9 cellular contexts compared by ENCODE assay signal in genomic region chr15:34616613-34617012, GRCh38. TPM values are rescaled to one million over a fixed set of nuclear protein-coding genes. Genes with fewer than 3 reads are reported as not detected.
DNase-seq lines count a peak whose midpoint lies in the region; ATAC-seq, FAIRE-seq and TF ChIP-seq lines count a peak whose summit lies in the region.
"Had no signal": no experiment of that assay in that cellular context is flagged by ENCODE, and none has a peak within 500 bp of the region (broad histone marks: within the 10 kb centered on the region; RNA-seq: fewer than 3 reads in every experiment).

No MANE protein-coding gene starts in this region.

- CTCF ChIA-PET in endothelial cell of umbilical vein (lab: Charles Lee): interaction anchor here (0.7 to 10.4 kb wide), 5 partner anchors 10 to 353 kb away, joined by 3 to 204 read pairs (median 3); partner anchors contain the start of gene AQR
- CTCF ChIA-PET in naive thymus-derived CD4-positive, alpha-beta T cell (lab: Charles Lee): no interaction called here

- TF ChIP-seq POLR2A in endothelial cell of umbilical vein (IDR thresholded peaks at IDR 0.05; ENCODE audit: low read depth, low read length): no peak
- TF ChIP-seq POLR2A in prostate gland (IDR thresholded peaks at IDR 0.05): no peak

- no peaks in the 10 kb centered on the region for H3K9me3 ChIP-seq in endothelial cell of umbilical vein (replicated peaks; ENCODE audit: control insufficient read depth, insufficient read depth, low read length)
- H3K9me3 ChIP-seq in prostate gland: no peaks in the 10 kb centered on the region
- no peaks in the 10 kb centered on the region for H3K9me3 ChIP-seq in naive thymus-derived CD4-positive, alpha-beta T cell (ENCODE audit: control insufficient read depth in 2 of 3, low read length in 3 of 3)

- intact Hi-C loops in endothelial cell of umbilical vein (cut with micrococcal nuclease) (loop anchor here (10.0 kb wide), 1 partner anchor 238 kb away; no protein-coding TSS in a partner anchor), prostate gland (cut with DNase I) (loop anchor here (10.0 kb wide), 1 partner anchor 288 kb away; no protein-coding TSS in a partner anchor)
- intact Hi-C loops in naive thymus-derived CD4-positive, alpha-beta T cell (cut with micrococcal nuclease): no loop called here

- FAIRE-seq in endothelial cell of umbilical vein (lab: Jason Lieb, UNC): peak; percentile 46

- no peak overlapping the region for H3K27ac Mint-ChIP-seq in mesothelial cell of epicardium
- no peak overlapping the region for H3K27ac Mint-ChIP-seq in naive thymus-derived CD4-positive, alpha-beta T cell
- H3K27ac Mint-ChIP-seq: activated naive CD8-positive, alpha-beta T cell had no signal

- H3K27me3 ChIP-seq in endothelial cell of umbilical vein (ENCODE audit: control insufficient read depth in 2 of 2, insufficient read depth in 2 of 2, low read length in 2 of 2): no peaks in the 10 kb centered on the region
- no peaks in the 10 kb centered on the region for H3K27me3 ChIP-seq in prostate gland (replicated peaks; ENCODE audit: insufficient read depth)
- peaks cover 0 to 5% of the 10 kb centered on the region in 2 donors for H3K27me3 ChIP-seq in naive thymus-derived CD4-positive, alpha-beta T cell (ENCODE audit: control insufficient read depth in 2 of 2, insufficient read depth in 2 of 2, low read length in 2 of 2)

- no peak overlapping the region for H3K4me3 Mint-ChIP-seq in mesothelial cell of epicardium
- no peak overlapping the region for H3K4me3 Mint-ChIP-seq in naive thymus-derived CD4-positive, alpha-beta T cell
- H3K4me3 Mint-ChIP-seq: activated naive CD8-positive, alpha-beta T cell had no signal

- dilution Hi-C loops in endothelial cell of umbilical vein (cut with MboI; ENCODE audit: extremely low pct_ligation_motif_present, low sequenced_read_pairs): no loop called here

- no peak overlapping the region for H3K4me2 ChIP-seq in endothelial cell of umbilical vein (ENCODE audit: insufficient read depth, low read length)

- H3K4me1 ChIP-seq in endothelial cell of umbilical vein (ENCODE audit: control insufficient read depth, extremely low read depth, insufficient read depth, low read length) (peaks cover 22% of the 10 kb centered on the region), prostate gland (replicated peaks) (no peaks in the 10 kb centered on the region)
- H3K4me1 ChIP-seq in naive thymus-derived CD4-positive, alpha-beta T cell (ENCODE audit: control insufficient read depth in 2 of 2, insufficient read depth in 2 of 2, low read length in 2 of 2): no peaks in the 10 kb centered on the region

- H3K27ac ChIP-seq in endothelial cell of umbilical vein (ENCODE audit: insufficient read depth, low read depth, low read length): no peak overlapping the region
- H3K27ac ChIP-seq in prostate gland: no peak overlapping the region
- no peak overlapping the region for H3K27ac ChIP-seq in naive thymus-derived CD4-positive, alpha-beta T cell (ENCODE audit: low read depth, low read length)

- no peaks in the 10 kb centered on the region for H4K20me1 ChIP-seq in endothelial cell of umbilical vein (replicated peaks; ENCODE audit: control insufficient read depth, extremely low read depth, insufficient read depth, low read length)

- ATAC-seq in naive thymus-derived CD4-positive, alpha-beta T cell: no peak

- no peaks in the 10 kb centered on the region for H3K79me2 ChIP-seq in endothelial cell of umbilical vein (ENCODE audit: control insufficient read depth, insufficient read depth, low read length)

- H2AFZ ChIP-seq in endothelial cell of umbilical vein (ENCODE audit: low read depth, low read length): no peak overlapping the region

- H3K9me3 Mint-ChIP-seq in mesothelial cell of epicardium: no peaks in the 10 kb centered on the region
- H3K9me3 Mint-ChIP-seq in naive thymus-derived CD4-positive, alpha-beta T cell: no peaks in the 10 kb centered on the region

- no peak overlapping the region for H3K9ac ChIP-seq in endothelial cell of umbilical vein (replicated peaks; ENCODE audit: extremely low read depth, insufficient read depth, low read length)

- BruUV-seq in endothelial cell of umbilical vein (replicated peaks; lab: Mats Ljungman, UMichigan): no TSS peak

- no peaks in the 10 kb centered on the region for H3K36me3 Mint-ChIP-seq in mesothelial cell of epicardium
- no peaks in the 10 kb centered on the region for H3K36me3 Mint-ChIP-seq in naive thymus-derived CD4-positive, alpha-beta T cell
- H3K36me3 Mint-ChIP-seq: activated naive CD8-positive, alpha-beta T cell had no signal

- peaks cover 3% of the 10 kb centered on the region for H3K27me3 Mint-ChIP-seq in mesothelial cell of epicardium (ENCODE audit: low read depth)
- H3K27me3 Mint-ChIP-seq in naive thymus-derived CD4-positive, alpha-beta T cell: peaks cover 14 to 70% (median 31%) of the 10 kb centered on the region in 5 donors

- POLR2A ChIA-PET in endothelial cell of umbilical vein (lab: Charles Lee): no interaction called here
- POLR2A ChIA-PET in naive thymus-derived CD4-positive, alpha-beta T cell (lab: Charles Lee): no interaction called here

- H3K4me3 ChIP-seq in endothelial cell of umbilical vein (replicated peaks in 1 of 3; ENCODE audit: insufficient read depth in 1 of 3, low read depth in 1 of 3, low read length in 3 of 3) (no peak overlapping the region), prostate gland (no peak overlapping the region)
- no peak overlapping the region for H3K4me3 ChIP-seq in naive thymus-derived CD4-positive, alpha-beta T cell (ENCODE audit: low read length)

- no peaks in the 10 kb centered on the region for H3K9me1 ChIP-seq in endothelial cell of umbilical vein (replicated peaks; ENCODE audit: control insufficient read depth, extremely low read depth, insufficient read depth, low read length)

- TF ChIP-seq CTCF in endothelial cell of umbilical vein (IDR thresholded peaks at IDR 0.05; ENCODE audit: extremely low read depth in 1 of 2, insufficient read depth in 1 of 2, low read depth in 1 of 2, low read length in 2 of 2) (no peak), prostate gland (IDR thresholded peaks at IDR 0.05) (no peak), mesothelial cell of epicardium (IDR thresholded peaks at IDR 0.05; ENCODE audit: unreplicated experiment) (no peak)

- H3K36me3 ChIP-seq in endothelial cell of umbilical vein (ENCODE audit: control insufficient read depth in 2 of 2, extremely low read depth in 1 of 2, insufficient read depth in 2 of 2, low read length in 2 of 2) (no peaks in the 10 kb centered on the region), prostate gland (no peaks in the 10 kb centered on the region)
- H3K36me3 ChIP-seq in naive thymus-derived CD4-positive, alpha-beta T cell (ENCODE audit: control insufficient read depth in 2 of 3, insufficient read depth in 3 of 3, low read length in 3 of 3): no peaks in the 10 kb centered on the region

- peaks cover 9% of the 10 kb centered on the region for H3K4me1 Mint-ChIP-seq in mesothelial cell of epicardium
- peaks cover 0 to 3% (median 0%) of the 10 kb centered on the region in 7 donors for H3K4me1 Mint-ChIP-seq in naive thymus-derived CD4-positive, alpha-beta T cell

- DNase-seq in GM04504 (ENCODE audit: low read depth): peak; percentile 9
- DNase-seq in NCI-H2227 (lab: John Stamatoyannopoulos, UW; ENCODE audit: unreplicated experiment): peak; percentile 13
- DNase-seq in endothelial cell of umbilical vein (ENCODE audit: low read depth, low spot score): peak; percentile 53
- DNase-seq in occipital lobe (lab: John Stamatoyannopoulos, UW): peak; percentile 5
- DNase-seq in prostate gland (ENCODE audit: low spot score): no peak
- no peak for DNase-seq in activated CD4-positive, CD25-positive, alpha-beta regulatory T cell (lab: John Stamatoyannopoulos, UW)
- DNase-seq in mesothelial cell of epicardium (ENCODE audit: low spot score in 2 of 2, unreplicated experiment in 2 of 2): no peak
- no peak for DNase-seq in naive thymus-derived CD4-positive, alpha-beta T cell

- WGBS in prostate gland: 28% methylated on average over 5 of the region's 5 CpGs

TF ChIP-seq in endothelial cell of umbilical vein, 7 proteins besides CTCF, POLR2A, EP300 and RAD21:
- TF ChIP-seq POLR2AphosphoS5 (IDR thresholded peaks at IDR 0.05; ENCODE audit: insufficient read depth, low read depth, low read length): no peak
- peak; percentile 42 for TF ChIP-seq FOS (IDR thresholded peaks at IDR 0.05; ENCODE audit: borderline replicate concordance, insufficient read depth, low read length)
TF ChIP-seq in endothelial cell of umbilical vein: peak in this region for 1.

RNA-seq across cellular contexts. Expression of gene GOLGA8B, which starts 33.2 kb away (rescaled TPM):
- total RNA-seq in endothelial cell of umbilical vein (36.0 and 45.0 TPM in 2 replicates), occipital lobe (39.9 TPM), prostate gland (100 to 1,000 TPM in 1 of 2 donors, 10 to 100 TPM in 1; 83.0 to 197 TPM), mesothelial cell of epicardium (156 to 157 TPM (median 156 TPM) in 3 replicates)
- polyA plus RNA-seq in endothelial cell of umbilical vein: 22.1 and 30.9 TPM in 2 replicates
- 3.7 and 9.3 TPM in 2 replicates for polyA plus RNA-seq in endothelial cell of umbilical vein (2011; cell fraction: cytosol; rRNA removed)
- 399 and 417 TPM in 2 replicates for polyA plus RNA-seq in endothelial cell of umbilical vein (2011; cell fraction: nucleus; rRNA removed)
- 21.3 and 31.3 TPM in 2 replicates for polyA plus RNA-seq in endothelial cell of umbilical vein (2012)
- 17.5 and 21.5 TPM in 2 replicates for polyA minus RNA-seq in endothelial cell of umbilical vein
- 9.1 TPM for polyA minus RNA-seq in endothelial cell of umbilical vein (2011; cell fraction: cytosol; rRNA and poly(A)+ RNA removed)
- polyA minus RNA-seq in endothelial cell of umbilical vein (2011; cell fraction: nucleus; rRNA and poly(A)+ RNA removed): 39.6 and 47.2 TPM in 2 replicates
- 100 to 1,000 TPM; 285 to 393 (median 315) TPM for total RNA-seq in naive thymus-derived CD4-positive, alpha-beta T cell
- 1 to 10 TPM; 2.5 to 8.6 TPM for polyA plus RNA-seq in naive thymus-derived CD4-positive, alpha-beta T cell

Comparison
In these comparisons a context has a peak if more than half of its experiments do, and no peak if none do; other contexts are left out.
1. DNase-seq: peak in GM04504 (single experiment), NCI-H2227 (single experiment), endothelial cell of umbilical vein (single experiment) and occipital lobe (single experiment); none in prostate gland (single experiment), activated CD4-positive, CD25-positive, alpha-beta regulatory T cell (0 of 4), mesothelial cell of epicardium (0 of 2) and naive thymus-derived CD4-positive, alpha-beta T cell (0 of 9).
2. intact Hi-C loops: an anchor here in endothelial cell of umbilical vein (10.0 kb wide) and prostate gland (10.0 kb wide); none called in naive thymus-derived CD4-positive, alpha-beta T cell.